Comparison of ENCODE assay signal across 8 cellular contexts in the genomic region with DNA sequence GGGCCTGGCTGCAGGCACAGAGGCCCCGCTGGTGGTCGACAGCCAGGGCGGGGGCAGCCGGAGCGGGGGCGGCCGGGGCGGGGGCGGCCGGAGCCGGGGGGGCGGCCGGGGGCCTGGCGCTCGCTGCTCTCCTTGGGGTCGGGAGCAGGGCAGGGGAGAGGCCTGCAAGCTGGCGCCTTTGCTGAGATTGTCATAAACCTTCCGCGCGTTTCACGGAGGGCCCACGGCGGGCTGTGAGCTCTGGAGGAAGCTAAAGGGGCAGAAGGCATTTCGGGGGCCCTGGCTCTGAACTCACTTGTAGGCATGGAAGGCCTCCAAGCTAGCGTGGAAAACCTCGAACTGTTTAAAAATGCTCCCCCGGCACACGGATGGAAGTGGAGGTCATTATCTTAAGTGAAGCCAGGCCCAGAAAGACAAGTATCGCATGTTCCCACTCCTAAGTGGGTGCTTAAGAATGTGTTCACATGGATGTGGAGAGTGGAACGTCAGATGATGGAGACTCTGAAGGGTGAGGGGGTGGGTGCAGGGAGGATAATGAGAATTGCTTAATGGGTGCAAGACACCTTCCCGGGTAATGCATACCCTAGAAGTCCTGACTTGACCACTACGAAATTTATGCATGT. TPM values are rescaled to one million over a fixed set of nuclear protein-coding genes. Genes with fewer than 3 reads are reported as not detected.
DNase-seq lines count a peak whose midpoint lies in the region; ATAC-seq, FAIRE-seq and TF ChIP-seq lines count a peak whose summit lies in the region.

No MANE protein-coding gene starts in this region.

- no peaks in the 10 kb centered on the region for H3K36me3 ChIP-seq in prostate gland

- CTCF ChIA-PET in activated CD8-positive, alpha-beta T cell treated with anti-CD3 and anti-CD28 coated beads for 36 hours (lab: Charles Lee), result interaction anchor here (1.7 to 1.9 kb wide), 2 partner anchors 17 to 250 kb away, joined by 6 to 8 read pairs; partner anchors contain the start of gene SPIRE1

- no peaks in the 10 kb centered on the region for H3K27me3 ChIP-seq in prostate gland (replicated peaks; ENCODE audit: insufficient read depth)

- DNase-seq in G401 (ENCODE audit: low spot score) (peak; percentile 59), head of caudate nucleus (peak in 22 of 42 donors; percentile 8 to 59 (median 30)), prostate gland (ENCODE audit: low spot score) (no peak), H54 (ENCODE audit: insufficient read length, low spot score) (no peak), GM19240 (ENCODE audit: insufficient read length, low spot score) (no peak), AG08395 (ENCODE audit: low spot score) (no peak)
- peak; percentile 28 for DNase-seq in activated CD8-positive, alpha-beta T cell treated with anti-CD3 and anti-CD28 coated beads for 36 hours

- peak overlapping the region; percentile 46 to 63 for H3K4me3 ChIP-seq in prostate gland

- peaks cover 17% of the 10 kb centered on the region for H3K27me3 Mint-ChIP-seq in activated CD8-positive, alpha-beta T cell treated with anti-CD3 and anti-CD28 coated beads for 36 hours

- in situ Hi-C loops in G401 (cut with HindIII; ENCODE audit: low sequenced_read_pairs), result no loop called here

- no peaks in the 10 kb centered on the region for H3K9me3 ChIP-seq in prostate gland

- peaks cover 30% of the 10 kb centered on the region for H3K4me1 Mint-ChIP-seq in activated CD8-positive, alpha-beta T cell treated with anti-CD3 and anti-CD28 coated beads for 36 hours (ENCODE audit: low read depth)

- no peaks in the 10 kb centered on the region for H3K9me3 Mint-ChIP-seq in activated CD8-positive, alpha-beta T cell treated with anti-CD3 and anti-CD28 coated beads for 36 hours

- WGBS in prostate gland, result 13% methylated on average over 24 of the region's 32 CpGs

- POLR2A ChIA-PET in activated CD8-positive, alpha-beta T cell treated with anti-CD3 and anti-CD28 coated beads for 36 hours (lab: Charles Lee), result interaction anchor here (0.8 to 1.9 kb wide), 6 partner anchors 9 to 294 kb away, joined by 3 to 7 read pairs (median 4); partner anchors contain the start of genes AFG3L2 and CEP76

- no peak for TF ChIP-seq CTCF in activated CD8-positive, alpha-beta T cell treated with anti-CD3 and anti-CD28 coated beads for 36 hours (IDR thresholded peaks at IDR 0.05)
- TF ChIP-seq CTCF in prostate gland (IDR thresholded peaks at IDR 0.05), result no peak

- no peak for FAIRE-seq in H54 (lab: Jason Lieb, UNC)

- H3K4me3 Mint-ChIP-seq in activated CD8-positive, alpha-beta T cell treated with anti-CD3 and anti-CD28 coated beads for 36 hours, result peak overlapping the region; percentile 74

- ATAC-seq in HG03064 (IDR thresholded peaks at IDR 0.05; ENCODE audit: low read depth, unreplicated experiment), result peak; percentile 13
- ATAC-seq in activated CD8-positive, alpha-beta T cell treated with anti-CD3 and anti-CD28 coated beads for 36 hours, result no peak

- peak overlapping the region; percentile 77 to 78 for H3K27ac ChIP-seq in prostate gland

- intact Hi-C loops in activated CD8-positive, alpha-beta T cell treated with anti-CD3 and anti-CD28 coated beads for 36 hours (cut with micrococcal nuclease), result no loop called here
- intact Hi-C loops in head of caudate nucleus (cut with DNase I), result loop anchor here (5.0 to 10.0 kb wide), 2 partner anchors 46 to 249 kb away; partner anchors contain the start of gene SPIRE1
- intact Hi-C loops in prostate gland (cut with DNase I), result loop anchor here (5.0 kb wide), 2 partner anchors 249 to 474 kb away; partner anchors contain the start of genes PTPN2 and SPIRE1

- no peak for TF ChIP-seq POLR2A in prostate gland (IDR thresholded peaks at IDR 0.05)
- TF ChIP-seq POLR2A in H54 (IDR thresholded peaks at IDR 0.05; ENCODE audit: low read depth, low read length), result no peak

- peaks cover 3% of the 10 kb centered on the region for H3K36me3 Mint-ChIP-seq in activated CD8-positive, alpha-beta T cell treated with anti-CD3 and anti-CD28 coated beads for 36 hours (ENCODE audit: low read depth)

- no peaks in the 10 kb centered on the region for H3K4me1 ChIP-seq in prostate gland (replicated peaks)

- H3K27ac Mint-ChIP-seq in activated CD8-positive, alpha-beta T cell treated with anti-CD3 and anti-CD28 coated beads for 36 hours, result peak overlapping the region; percentile 11

RNA-seq across cellular contexts. Expression of gene PRELID3A, which starts 0.6 kb away (rescaled TPM):
- 11.7 and 15.6 TPM in 2 replicates for total RNA-seq in G401 (2014; rRNA removed; shearing (Covaris generic))
- total RNA-seq in activated CD8-positive, alpha-beta T cell treated with anti-CD3 and anti-CD28 coated beads for 36 hours, result 1 to 10 TPM; 6.3 to 6.5 TPM
- total RNA-seq in prostate gland, result 1 to 10 TPM; 1.3 to 6.9 TPM

RNA-seq across cellular contexts. Expression of gene AFG3L2, which starts 31.3 kb away (rescaled TPM):
- total RNA-seq in G401 (2014; rRNA removed; shearing (Covaris generic)), result 84.5 and 107 TPM in 2 replicates
- total RNA-seq in activated CD8-positive, alpha-beta T cell treated with anti-CD3 and anti-CD28 coated beads for 36 hours, result 10 to 100 TPM; 60.6 to 64.0 TPM
- 10 to 100 TPM; 39.7 to 51.5 TPM for total RNA-seq in prostate gland

Comparison
In these comparisons a context has a peak if more than half of its experiments do, and no peak if none do; other contexts are left out.
1. DNase-seq: peak in G401 (single experiment), activated CD8-positive, alpha-beta T cell treated with anti-CD3 and anti-CD28 coated beads for 36 hours (single experiment) and head of caudate nucleus (22 of 42); none in prostate gland (single experiment), H54 (single experiment), GM19240 (single experiment) and AG08395 (single experiment).